Comparison of ENCODE assay signal across 8 cellular contexts in genomic region chr11:87722756-87723599, GRCh38.
DNase-seq lines count a peak whose midpoint lies in the region; ATAC-seq lines count a peak whose summit lies in the region.

No MANE protein-coding gene starts in this region.

- no peaks in the 10 kb centered on the region for H3K27me3 ChIP-seq in mesenchymal stem cell (ENCODE audit: control insufficient read depth in 1 of 2, insufficient read depth in 1 of 2, low read length in 2 of 2)

- H2BK15ac ChIP-seq in mesenchymal stem cell (ENCODE audit: low read depth, poor library complexity, severe bottlenecking), result no peak overlapping the region

- H4K91ac ChIP-seq in mesenchymal stem cell (ENCODE audit: low read length), result no peak overlapping the region

- no peak overlapping the region for H3K4me2 ChIP-seq in mesenchymal stem cell (ENCODE audit: low read length, poor library complexity, severe bottlenecking)

- DNase-seq in Ammon's horn (ENCODE audit: low spot score) (peak; percentile 39), SW480 (ENCODE audit: low spot score) (peak; percentile 16), iris pigment epithelial cell (ENCODE audit: low read depth) (peak; percentile 10), NOMO-1 treated with DMSO at 0.1 percent for 48 hours (lab: John Stamatoyannopoulos, UW; ENCODE audit: unreplicated experiment) (no peak), mesenchymal stem cell (no peak)
- DNase-seq in stimulated activated naive CD4-positive, alpha-beta T cell (lab: John Stamatoyannopoulos, UW), result no peak

- H3K4me3 ChIP-seq in mesenchymal stem cell (ENCODE audit: insufficient read depth in 1 of 2, low read depth in 1 of 2, low read length in 2 of 2), result no peak overlapping the region

- no peak overlapping the region for H2BK12ac ChIP-seq in mesenchymal stem cell (ENCODE audit: low read length in 2 of 2)

- H3K79me1 ChIP-seq in mesenchymal stem cell (replicated peaks; ENCODE audit: low read length, poor library complexity, severe bottlenecking), result no peaks in the 10 kb centered on the region

- no peak overlapping the region for H4K8ac ChIP-seq in mesenchymal stem cell (ENCODE audit: low read length)

- ATAC-seq in GM18502 (IDR thresholded peaks at IDR 0.05; ENCODE audit: poor library complexity, unreplicated experiment) (peak; percentile 72), HG03159 (IDR thresholded peaks at IDR 0.05; ENCODE audit: unreplicated experiment) (peak; percentile 82)

- H3K4ac ChIP-seq in mesenchymal stem cell (ENCODE audit: low read depth in 1 of 2, low read length in 2 of 2), result no peak overlapping the region

- H3K9me3 ChIP-seq in mesenchymal stem cell (ENCODE audit: control insufficient read depth, low read length), result no peaks in the 10 kb centered on the region

- no peak overlapping the region for H3K9ac ChIP-seq in mesenchymal stem cell (ENCODE audit: low read length)

- H3K23ac ChIP-seq in mesenchymal stem cell (ENCODE audit: low read length in 2 of 2), result no peak overlapping the region

- H2BK120ac ChIP-seq in mesenchymal stem cell (ENCODE audit: low read depth, low read length), result no peak overlapping the region

- no peak overlapping the region for H3K18ac ChIP-seq in mesenchymal stem cell (ENCODE audit: low read depth in 1 of 2, low read length in 2 of 2)

- H2AFZ ChIP-seq in mesenchymal stem cell (ENCODE audit: low read depth, low read length), result no peak overlapping the region

- H2AK5ac ChIP-seq in mesenchymal stem cell (ENCODE audit: low read length, severe bottlenecking), result no peak overlapping the region

- WGBS in mesenchymal stem cell, result 75% methylated on average over 5 of the region's 11 CpGs

- H3K4me1 ChIP-seq in mesenchymal stem cell (ENCODE audit: control insufficient read depth, insufficient read depth, low read depth, low read length), result no peaks in the 10 kb centered on the region

- H3K14ac ChIP-seq in mesenchymal stem cell (ENCODE audit: low read length in 2 of 2), result no peak overlapping the region

- no peak overlapping the region for H3K27ac ChIP-seq in mesenchymal stem cell (ENCODE audit: low read length, poor library complexity, severe bottlenecking)

- no peak overlapping the region for H2BK5ac ChIP-seq in mesenchymal stem cell (ENCODE audit: low read depth, low read length, poor library complexity, severe bottlenecking)

- H3K36me3 ChIP-seq in mesenchymal stem cell (ENCODE audit: control insufficient read depth in 1 of 2, insufficient read depth in 2 of 2, low read depth in 1 of 2, low read length in 2 of 2), result no peaks in the 10 kb centered on the region

Comparison
In these comparisons a context has a peak if more than half of its experiments do, and no peak if none do; other contexts are left out.
1. DNase-seq: peak in Ammon's horn (single experiment), SW480 (single experiment) and iris pigment epithelial cell (single experiment); none in stimulated activated naive CD4-positive, alpha-beta T cell (0 of 6), NOMO-1 treated with DMSO at 0.1 percent for 48 hours (single experiment) and mesenchymal stem cell (single experiment).